1 cellular context compared by ENCODE assay signal in genomic region chr1:31937300-31938183, GRCh38.
TF ChIP-seq lines count a peak whose summit lies in the region.

No MANE protein-coding gene starts in this region.

TF ChIP-seq in HEK293, 187 proteins besides CTCF, POLR2A, EP300 and RAD21 (continued from another document and continues in another):
- TF ChIP-seq ZNF610 (tag by site-specific recombination; IDR thresholded peaks at IDR 0.05; ENCODE audit: borderline replicate concordance) (peak; percentile 55; the same call in 1 of the 2 replicates), ZNF214 (tag by site-specific recombination; IDR thresholded peaks at IDR 0.05; ENCODE audit: borderline replicate concordance) (no peak), YY1 (tag by site-specific recombination; IDR thresholded peaks at IDR 0.05) (peak; percentile 49; the same call in 1 of the 2 replicates), ZNF394 (tag by site-specific recombination; IDR thresholded peaks at IDR 0.05; ENCODE audit: borderline replicate concordance) (no peak), ZNF549 (tag by site-specific recombination; IDR thresholded peaks at IDR 0.05) (no peak), ZNF488 (tag by site-specific recombination; IDR thresholded peaks at IDR 0.05) (no peak; the same call in 1 of the 2 replicates), ZNF530 (tag by site-specific recombination; IDR thresholded peaks at IDR 0.05; ENCODE audit: low read depth) (no peak; the same call in 1 of the 2 replicates), ZNF274 (IDR thresholded peaks at IDR 0.05; ENCODE audit: low read length) (no peak), ZNF274 (tag by site-specific recombination; IDR thresholded peaks at IDR 0.05; ENCODE audit: borderline replicate concordance) (no peak), ZNF692 (tag by site-specific recombination; IDR thresholded peaks at IDR 0.05) (peak; percentile 75), ZFP37 (tag by site-specific recombination; IDR thresholded peaks at IDR 0.05) (peak; percentile 90), PRDM6 (tag by site-specific recombination; IDR thresholded peaks at IDR 0.05) (no peak), ZNF354C (tag by site-specific recombination; IDR thresholded peaks at IDR 0.05; ENCODE audit: borderline replicate concordance, low read depth) (no peak), ZNF529 (tag by site-specific recombination; IDR thresholded peaks at IDR 0.05; ENCODE audit: insufficient replicate concordance) (no peak), ZBTB6 (tag by site-specific recombination; IDR thresholded peaks at IDR 0.05) (no peak), ZNF18 (tag by site-specific recombination; IDR thresholded peaks at IDR 0.05) (peak; percentile 90), ZSCAN5A (tag by site-specific recombination; IDR thresholded peaks at IDR 0.05) (no peak), ZNF449 (tag by site-specific recombination; IDR thresholded peaks at IDR 0.05) (no peak), ZNF777 (tag by site-specific recombination; IDR thresholded peaks at IDR 0.05; ENCODE audit: borderline replicate concordance) (no peak), PRDM1 (tag by site-specific recombination; IDR thresholded peaks at IDR 0.05) (peak; percentile 98), ZNF266 (tag by site-specific recombination; IDR thresholded peaks at IDR 0.05; ENCODE audit: low read depth) (0 out of 2 replicates have a peak, but pooled peaks have one; percentile 54), SCRT1 (tag by site-specific recombination; IDR thresholded peaks at IDR 0.05; ENCODE audit: borderline replicate concordance) (no peak), ZNF16 (tag by site-specific recombination; IDR thresholded peaks at IDR 0.05; ENCODE audit: low read depth) (peak; percentile 32; the same call in 1 of the 2 replicates), ZNF404 (tag by site-specific recombination; IDR thresholded peaks at IDR 0.05) (no peak), ZNF473 (tag by site-specific recombination; IDR thresholded peaks at IDR 0.05) (no peak; the same call in 1 of the 2 replicates), ZNF571 (tag by site-specific recombination; IDR thresholded peaks at IDR 0.05) (no peak), ZNF148 (tag by site-specific recombination; IDR thresholded peaks at IDR 0.05; ENCODE audit: borderline replicate concordance) (no peak), SALL2 (tag by site-specific recombination; IDR thresholded peaks at IDR 0.05; ENCODE audit: borderline replicate concordance) (no peak), ZNF670 (tag by site-specific recombination; IDR thresholded peaks at IDR 0.05; ENCODE audit: low read depth) (no peak), SCRT2 (tag by site-specific recombination; IDR thresholded peaks at IDR 0.05) (0 out of 2 replicates have a peak, but pooled peaks have one; percentile 26), BCL6B (tag by site-specific recombination; IDR thresholded peaks at IDR 0.05) (no peak), ZXDB (tag by site-specific recombination; IDR thresholded peaks at IDR 0.05) (peak; percentile 81), ZNF398 (tag by site-specific recombination; IDR thresholded peaks at IDR 0.05) (peak; percentile 100), ZIC2 (tag by site-specific recombination; IDR thresholded peaks at IDR 0.05) (peak; percentile 60; the same call in 1 of the 2 replicates), ZBTB11 (tag by site-specific recombination; conservative IDR thresholded peaks at IDR 0.05; ENCODE audit: low read depth) (peak; percentile 56; the same call in 1 of the 2 replicates)
